In genomic region chr22:24525416-24526037, GRCh38 we compare ENCODE assay signal across 1 cellular context.
TF ChIP-seq lines count a peak whose summit lies in the region.

No MANE protein-coding gene starts in this region.

TF ChIP-seq in HepG2, 621 proteins besides CTCF, POLR2A, EP300 and RAD21 (continued from another document and continues in another):
- no peak for TF ChIP-seq AFF4 (CRISPR knock-in tag; IDR thresholded peaks at IDR 0.05)
- no peak for TF ChIP-seq SMYD3 (CRISPR knock-in tag; IDR thresholded peaks at IDR 0.05)
- no peak; the same call in 1 of the 2 replicates for TF ChIP-seq SIN3B (IDR thresholded peaks at IDR 0.05; ENCODE audit: low read length)
- no peak for TF ChIP-seq TCF7 (IDR thresholded peaks at IDR 0.05; ENCODE audit: low read depth)
- peak; percentile 68 for TF ChIP-seq PATZ1 (CRISPR knock-in tag; IDR thresholded peaks at IDR 0.05)
- no peak for TF ChIP-seq HIC2 (CRISPR knock-in tag; IDR thresholded peaks at IDR 0.05; ENCODE audit: low read depth)
- TF ChIP-seq ZFP36L2 (CRISPR knock-in tag; IDR thresholded peaks at IDR 0.05): no peak
- no peak for TF ChIP-seq SOX13 (IDR thresholded peaks at IDR 0.05)
- TF ChIP-seq SOX13 (CRISPR knock-in tag; conservative IDR thresholded peaks at IDR 0.05 in 1 of 2, IDR thresholded peaks at IDR 0.05 in 1 of 2): peak in 1 of 2 experiments; percentile 82; a peak in 2 of 4 replicates
- TF ChIP-seq FOXP1 (IDR thresholded peaks at IDR 0.05): no peak
- TF ChIP-seq FOXP1 (CRISPR knock-in tag; IDR thresholded peaks at IDR 0.05): peak; percentile 66
- peak; percentile 37; the same call in 1 of the 2 replicates for TF ChIP-seq ZNF460 (CRISPR knock-in tag; IDR thresholded peaks at IDR 0.05; ENCODE audit: borderline replicate concordance)
- TF ChIP-seq ZMYM3 (CRISPR knock-in tag; IDR thresholded peaks at IDR 0.05): peak; percentile 66; the same call in 1 of the 2 replicates
- no peak for TF ChIP-seq PCBP1 (IDR thresholded peaks at IDR 0.05; ENCODE audit: borderline replicate concordance, low read depth, low read length)
- no peak for TF ChIP-seq CSRNP1 (CRISPR knock-in tag; IDR thresholded peaks at IDR 0.05)
- no peak for TF ChIP-seq MAF1 (CRISPR knock-in tag; IDR thresholded peaks at IDR 0.05; ENCODE audit: borderline replicate concordance)
- no peak for TF ChIP-seq BRCA1 (CRISPR knock-in tag; IDR thresholded peaks at IDR 0.05)
- peak; percentile 94 for TF ChIP-seq HNF1B (CRISPR knock-in tag; IDR thresholded peaks at IDR 0.05)
- no peak for TF ChIP-seq NR1H2 (CRISPR knock-in tag; IDR thresholded peaks at IDR 0.05; ENCODE audit: borderline replicate concordance, low read depth)
- peak; percentile 94; the same call in 1 of the 2 replicates for TF ChIP-seq CBX5 (CRISPR knock-in tag; IDR thresholded peaks at IDR 0.05; ENCODE audit: borderline replicate concordance)
- no peak for TF ChIP-seq MYPOP (CRISPR knock-in tag; IDR thresholded peaks at IDR 0.05)
- no peak for TF ChIP-seq GTF2F1 (IDR thresholded peaks at IDR 0.05; ENCODE audit: low read length)
- peak; percentile 94 for TF ChIP-seq SKI (IDR thresholded peaks at IDR 0.05; ENCODE audit: partially characterized antibody)
- TF ChIP-seq ZBTB43 (CRISPR knock-in tag; conservative IDR thresholded peaks at IDR 0.05): no peak
- no peak for TF ChIP-seq KAT7 (CRISPR knock-in tag; IDR thresholded peaks at IDR 0.05; ENCODE audit: borderline replicate concordance)
- TF ChIP-seq SETDB1 (CRISPR knock-in tag; IDR thresholded peaks at IDR 0.05; ENCODE audit: borderline replicate concordance): no peak
- peak; percentile 67; the same call in 1 of the 2 replicates for TF ChIP-seq SKIL (CRISPR knock-in tag; IDR thresholded peaks at IDR 0.05; ENCODE audit: borderline replicate concordance)
- no peak for TF ChIP-seq ZNF431 (CRISPR knock-in tag; IDR thresholded peaks at IDR 0.05; ENCODE audit: borderline replicate concordance, low read depth)
- TF ChIP-seq AGO2 (optimal IDR thresholded peaks at IDR 0.05; ENCODE audit: low read depth, low read length): no peak
- peak; percentile 51; the same call in 1 of the 2 replicates for TF ChIP-seq ZNF205 (CRISPR knock-in tag; IDR thresholded peaks at IDR 0.05)
- TF ChIP-seq SMAD3 (CRISPR knock-in tag; IDR thresholded peaks at IDR 0.05): peak; percentile 69; the same call in 1 of the 2 replicates
- no peak for TF ChIP-seq ZBTB46 (CRISPR knock-in tag; IDR thresholded peaks at IDR 0.05; ENCODE audit: borderline replicate concordance)
- no peak for TF ChIP-seq NFE2 (CRISPR knock-in tag; IDR thresholded peaks at IDR 0.05)
- no peak for TF ChIP-seq ZNF710 (CRISPR knock-in tag; IDR thresholded peaks at IDR 0.05; ENCODE audit: borderline replicate concordance)
- no peak for TF ChIP-seq ZNF709 (CRISPR knock-in tag; IDR thresholded peaks at IDR 0.05)
- no peak for TF ChIP-seq SNAPC5 (CRISPR knock-in tag; IDR thresholded peaks at IDR 0.05; ENCODE audit: borderline replicate concordance)
- TF ChIP-seq HOXA5 (CRISPR knock-in tag; IDR thresholded peaks at IDR 0.05): no peak
- no peak for TF ChIP-seq TCF12 (IDR thresholded peaks at IDR 0.05)
- TF ChIP-seq TCF12 (CRISPR knock-in tag; IDR thresholded peaks at IDR 0.05): no peak
- no peak for TF ChIP-seq KDM4B (CRISPR knock-in tag; IDR thresholded peaks at IDR 0.05)
- TF ChIP-seq GZF1 (CRISPR knock-in tag; IDR thresholded peaks at IDR 0.05): no peak
- TF ChIP-seq ZNF546 (CRISPR knock-in tag; conservative IDR thresholded peaks at IDR 0.05): no peak
- TF ChIP-seq ZNF563 (CRISPR knock-in tag; IDR thresholded peaks at IDR 0.05): peak; percentile 19; the same call in 1 of the 2 replicates
- peak; percentile 75; the same call in 1 of the 2 replicates for TF ChIP-seq NFKBIZ (CRISPR knock-in tag; IDR thresholded peaks at IDR 0.05)
